14 cellular contexts compared by ENCODE assay signal in genomic region chr14:95311752-95312151, GRCh38. TPM values are rescaled to one million over a fixed set of nuclear protein-coding genes. Genes with fewer than 3 reads are reported as not detected.
DNase-seq lines count a peak whose midpoint lies in the region; ATAC-seq, FAIRE-seq and TF ChIP-seq lines count a peak whose summit lies in the region.
"Had no signal": no experiment of that assay in that cellular context is flagged by ENCODE, and none has a peak within 500 bp of the region (broad histone marks: within the 10 kb centered on the region; RNA-seq: fewer than 3 reads in every experiment).

No MANE protein-coding gene starts in this region.

- ATAC-seq in lower lobe of right lung (peak; percentile 27 to 29), HG02642 (IDR thresholded peaks at IDR 0.05; ENCODE audit: poor library complexity, unreplicated experiment) (no peak)
- ATAC-seq in effector memory CD8-positive, alpha-beta T cell (replicated peaks) = no peak

- peaks cover 27% of the 10 kb centered on the region for H3K4me1 Mint-ChIP-seq in astrocyte (ENCODE audit: low read depth, unreplicated experiment)
- H3K4me1 Mint-ChIP-seq in effector memory CD8-positive, alpha-beta T cell (ENCODE audit: low read depth in 2 of 2) = no peaks in the 10 kb centered on the region

- H3K36me3 ChIP-seq in astrocyte (ENCODE audit: insufficient read depth, low read length) (no peaks in the 10 kb centered on the region), lower lobe of right lung (no peaks in the 10 kb centered on the region), vagina (no peaks in the 10 kb centered on the region)

- no peaks in the 10 kb centered on the region for H3K79me2 ChIP-seq in astrocyte (ENCODE audit: insufficient read depth, low read length)

- no peak overlapping the region for H3K4me3 Mint-ChIP-seq in astrocyte (ENCODE audit: unreplicated experiment)
- no peak overlapping the region for H3K4me3 Mint-ChIP-seq in effector memory CD8-positive, alpha-beta T cell
- H3K4me3 Mint-ChIP-seq: stimulated activated naive CD8-positive, alpha-beta T cell treated with anti-CD3 and anti-CD28 coated beads, Interleukin-15, Interleukin-2, amounts not matched to agents 100 ng/mL and 50 ng/mL, for 24 hours had no signal

- TF ChIP-seq CTCF in astrocyte (IDR thresholded peaks at IDR 0.05; ENCODE audit: insufficient read depth, low read depth, low read length) (no peak), lower lobe of right lung (IDR thresholded peaks at IDR 0.05) (no peak), vagina (IDR thresholded peaks at IDR 0.05) (no peak)

- H3K27me3 ChIP-seq in astrocyte (ENCODE audit: insufficient read depth, low read length) (no peaks in the 10 kb centered on the region), lower lobe of right lung (ENCODE audit: low read depth) (no peaks in the 10 kb centered on the region), vagina (no peaks in the 10 kb centered on the region)

- FAIRE-seq in astrocyte (lab: Jason Lieb, UNC) = no peak
- FAIRE-seq: A204.1 had no signal

- H3K9me3 ChIP-seq in astrocyte (ENCODE audit: insufficient read depth, low read depth, low read length) (no peaks in the 10 kb centered on the region), lower lobe of right lung (no peaks in the 10 kb centered on the region), vagina (no peaks in the 10 kb centered on the region)

- H3K27ac ChIP-seq in astrocyte (ENCODE audit: low read depth, low read length) (no peak overlapping the region), lower lobe of right lung (peak overlapping the region; percentile 41), vagina (peak overlapping the region; percentile 82)

- no peaks in the 10 kb centered on the region for H4K20me1 ChIP-seq in astrocyte (ENCODE audit: insufficient read depth, low read length)

- intact Hi-C loops in lower lobe of right lung (cut with DNase I) = no loop called here
- intact Hi-C loops in vagina (cut with DNase I) = loop anchor here (10.0 kb wide), 1 partner anchor 223 kb away; the partner anchor contains the start of gene GLRX5

- H3K27ac Mint-ChIP-seq in astrocyte (ENCODE audit: unreplicated experiment) = peak overlapping the region; percentile 41
- no peak overlapping the region for H3K27ac Mint-ChIP-seq in effector memory CD8-positive, alpha-beta T cell
- H3K27ac Mint-ChIP-seq: stimulated activated naive CD8-positive, alpha-beta T cell treated with anti-CD3 and anti-CD28 coated beads, Interleukin-15, Interleukin-2, amounts not matched to agents 100 ng/mL and 50 ng/mL, for 24 hours had no signal

- peaks cover 10% of the 10 kb centered on the region for H3K9me3 Mint-ChIP-seq in astrocyte (ENCODE audit: unreplicated experiment)
- H3K9me3 Mint-ChIP-seq in effector memory CD8-positive, alpha-beta T cell = no peaks in the 10 kb centered on the region
- H3K9me3 Mint-ChIP-seq: stimulated activated naive CD8-positive, alpha-beta T cell treated with anti-CD3 and anti-CD28 coated beads, Interleukin-15, Interleukin-2, amounts not matched to agents 100 ng/mL and 50 ng/mL, for 24 hours had no signal

- H3K4me1 ChIP-seq in astrocyte (ENCODE audit: insufficient read depth, low read length) (peaks cover 5% of the 10 kb centered on the region), lower lobe of right lung (peaks cover 36% of the 10 kb centered on the region), vagina (peaks cover 36% of the 10 kb centered on the region)

- H3K27me3 Mint-ChIP-seq in astrocyte (ENCODE audit: low read depth, unreplicated experiment) = peaks cover 10% of the 10 kb centered on the region
- peaks cover 45 to 93% of the 10 kb centered on the region in 2 donors for H3K27me3 Mint-ChIP-seq in effector memory CD8-positive, alpha-beta T cell

- H3K36me3 Mint-ChIP-seq in astrocyte (ENCODE audit: low read depth, unreplicated experiment) = peaks cover 6% of the 10 kb centered on the region
- H3K36me3 Mint-ChIP-seq in effector memory CD8-positive, alpha-beta T cell (ENCODE audit: insufficient read depth) = no peaks in the 10 kb centered on the region

- H3K4me3 ChIP-seq in astrocyte (ENCODE audit: insufficient read depth, low read depth, low read length) = no peak overlapping the region
- H3K4me3 ChIP-seq in lower lobe of right lung = no peak overlapping the region
- H3K4me3 ChIP-seq in vagina = no peak overlapping the region
- H3K4me3 ChIP-seq: coronary artery had no signal

- no peak overlapping the region for H3K4me2 ChIP-seq in astrocyte (ENCODE audit: low read length)

- peak; percentile 13 for DNase-seq in NOMO-1 treated with DMSO at 0.1 percent for 48 hours (lab: John Stamatoyannopoulos, UW; ENCODE audit: unreplicated experiment)
- DNase-seq in NOMO-1 treated with dmso at 0.1 percent for 144 hours (lab: John Stamatoyannopoulos, UW; ENCODE audit: unreplicated experiment) = no peak
- no peak for DNase-seq in astrocyte (ENCODE audit: low read depth)
- peak; percentile 60 for DNase-seq in lower lobe of right lung
- DNase-seq in vagina (ENCODE audit: extremely low spot score in 2 of 2) = no peak
- DNase-seq in effector memory CD8-positive, alpha-beta T cell = no peak
- DNase-seq in activated CD4-positive, CD25-positive, alpha-beta regulatory T cell treated with anti-CD3 and anti-CD28 coated beads, Interleukin-2, amount 50 U/mL, for 72 hours = no peak
- DNase-seq: activated CD4-positive, CD25-positive, alpha-beta regulatory T cell; NCI-H2107; NK-92 treated with Interleukin-12 subunit alpha and Interleukin-12 subunit beta, amount 100 ng/mL, for 24 hours had no signal

- no peak overlapping the region for H2AFZ ChIP-seq in astrocyte (ENCODE audit: low read depth, low read length)

- H3K9ac ChIP-seq in astrocyte (ENCODE audit: low read length) = no peak overlapping the region

- no peak for TF ChIP-seq POLR2A in vagina (IDR thresholded peaks at IDR 0.05)

RNA-seq across cellular contexts. Expression of gene CLMN, which starts 8.0 kb away (rescaled TPM):
- total RNA-seq in astrocyte (10.8 and 14.0 TPM in 2 replicates), lower lobe of right lung (26.8 TPM), vagina (19.6 TPM)

Comparison
In these comparisons a context has a peak if more than half of its experiments do, and no peak if none do; other contexts are left out.
1. DNase-seq: peak in NOMO-1 treated with DMSO at 0.1 percent for 48 hours (single experiment) and lower lobe of right lung (single experiment); none in NOMO-1 treated with dmso at 0.1 percent for 144 hours (single experiment), astrocyte (single experiment), vagina (0 of 2), effector memory CD8-positive, alpha-beta T cell (0 of 3) and activated CD4-positive, CD25-positive, alpha-beta regulatory T cell treated with anti-CD3 and anti-CD28 coated beads, Interleukin-2, amount 50 U/mL, for 72 hours (single experiment).
2. ATAC-seq: peak in lower lobe of right lung (2 of 2); none in HG02642 (single experiment) and effector memory CD8-positive, alpha-beta T cell (single experiment).